9 cellular contexts compared by ENCODE assay signal in the genomic region with DNA sequence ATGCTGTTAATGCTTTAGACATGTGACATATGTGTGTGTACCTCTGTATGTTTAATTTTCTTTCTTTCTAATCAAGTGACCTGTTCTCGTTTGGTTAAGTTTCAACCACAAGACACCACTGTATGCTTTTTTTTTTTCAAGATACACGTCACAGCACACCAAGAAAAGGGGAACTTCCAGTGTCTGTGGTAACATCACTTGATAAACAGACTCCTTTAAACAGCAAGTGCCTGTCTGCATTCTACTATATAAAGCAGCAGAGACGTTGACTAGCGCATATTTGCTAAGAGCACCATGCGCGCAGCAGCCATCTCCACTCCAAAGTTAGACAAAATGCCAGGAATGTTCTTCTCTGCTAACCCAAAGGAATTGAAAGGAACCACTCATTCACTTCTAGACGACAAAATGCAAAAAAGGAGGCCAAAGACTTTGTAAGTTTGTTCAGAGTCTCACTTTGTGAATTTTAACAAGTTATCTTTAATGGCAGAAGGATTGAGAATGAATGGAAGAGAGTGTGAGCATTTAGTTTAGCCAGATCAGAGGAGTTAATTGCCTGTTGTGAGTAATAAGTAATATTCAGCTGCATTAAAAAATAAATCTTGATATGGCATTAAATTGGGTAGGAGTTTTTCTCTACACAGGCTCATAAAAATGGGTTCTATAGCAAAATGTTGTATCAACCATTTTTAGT. TPM values are rescaled to one million over a fixed set of nuclear protein-coding genes. Genes with fewer than 3 reads are reported as not detected.
A peak's percentile ranks its signal among the peaks of the same experiment; 100 is the strongest.
DNase-seq lines count a peak whose midpoint lies in the region; ATAC-seq and TF ChIP-seq lines count a peak whose summit lies in the region.
"Had no signal": no experiment of that assay in that cellular context is flagged by ENCODE, and none has a peak within 500 bp of the region (broad histone marks: within the 10 kb centered on the region; RNA-seq: fewer than 3 reads in every experiment).

A gene with protein sequence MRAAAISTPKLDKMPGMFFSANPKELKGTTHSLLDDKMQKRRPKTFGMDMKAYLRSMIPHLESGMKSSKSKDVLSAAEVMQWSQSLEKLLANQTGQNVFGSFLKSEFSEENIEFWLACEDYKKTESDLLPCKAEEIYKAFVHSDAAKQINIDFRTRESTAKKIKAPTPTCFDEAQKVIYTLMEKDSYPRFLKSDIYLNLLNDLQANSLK (plus strand): TSS at position 275 of the 691 bp plus-strand sequence. CDS start 20 bp downstream, at position 295.

- H3K9me3 Mint-ChIP-seq in CD14-positive monocyte, result peaks cover 0 to under 1% (median 0%) of the 10 kb centered on the region in 7 donors
- peaks cover 1% of the 10 kb centered on the region for H3K9me3 Mint-ChIP-seq in activated CD4-positive, alpha-beta memory T cell treated with anti-CD3 and anti-CD28 coated beads for 36 hours
- H3K9me3 Mint-ChIP-seq in H9, result peaks cover 0 to 3% of the 10 kb centered on the region in 2 experiments; a peak in 3 of 5 replicates

- no peak within 1 kb of the TSS for H3T11ph ChIP-seq in H9 (ENCODE audit: low read length)

- H3K27ac ChIP-seq in H9 (ENCODE audit: insufficient read length, low read depth, low read length), result no peak within 1 kb of the TSS

- peak; percentile 51 for DNase-seq in CD14-positive monocyte (ENCODE audit: low spot score)
- peak; percentile 70 for DNase-seq in activated CD4-positive, alpha-beta memory T cell treated with anti-CD3 and anti-CD28 coated beads for 36 hours
- peak in 25 of 42 donors; percentile 2 to 55 (median 19) for DNase-seq in head of caudate nucleus
- DNase-seq in stimulated activated CD4-positive, alpha-beta T cell treated with anti-CD3 and anti-CD28 coated beads, Interleukin-4, amount 100 ng/mL, for 1 hour, result peak; percentile 55
- DNase-seq in H9, result no peak
- no peak for DNase-seq in NCI-H1436 (lab: John Stamatoyannopoulos, UW)

- peaks cover 7% of the 10 kb centered on the region for H3K4me1 Mint-ChIP-seq in CD14-positive monocyte
- peaks cover 85% of the 10 kb centered on the region for H3K4me1 Mint-ChIP-seq in activated CD4-positive, alpha-beta memory T cell treated with anti-CD3 and anti-CD28 coated beads for 36 hours (ENCODE audit: low read depth)
- H3K4me1 Mint-ChIP-seq in H9, result peaks cover 9 to 21% of the 10 kb centered on the region in 2 experiments

- H2BK20ac ChIP-seq in H9 (ENCODE audit: low read depth, low read length, poor library complexity, severe bottlenecking), result no peak within 1 kb of the TSS

- H3K4me1 ChIP-seq in H9 (ENCODE audit: insufficient read depth, low read length), result no peaks in the 10 kb centered on the region

- no peak within 1 kb of the TSS for H4K91ac ChIP-seq in H9 (ENCODE audit: insufficient read length, low read depth, low read length)

- H3K27ac Mint-ChIP-seq in CD14-positive monocyte (peak within 1 kb of the TSS in 6 of 7 donors; percentile 71 to 90 (median 80)), H9 (no peak within 1 kb of the TSS; a peak in 1 of 7 replicates)
- H3K27ac Mint-ChIP-seq in activated CD4-positive, alpha-beta memory T cell treated with anti-CD3 and anti-CD28 coated beads for 36 hours, result peak within 1 kb of the TSS; percentile 90

- no peak within 1 kb of the TSS for H3K9ac ChIP-seq in H9 (ENCODE audit: extremely low read depth, insufficient read length, low read length)

- H3K9me3 ChIP-seq in H9 (ENCODE audit: control insufficient read depth, low read depth, low read length), result no peaks in the 10 kb centered on the region

- no peaks in the 10 kb centered on the region for H4K20me1 ChIP-seq in H9 (ENCODE audit: control insufficient read depth, insufficient read depth, insufficient read length)

- H3K27me3 ChIP-seq in H9 (ENCODE audit: insufficient read depth, low read length), result no peaks in the 10 kb centered on the region

- H4K5ac ChIP-seq in H9 (ENCODE audit: insufficient read length, low read depth, low read length), result no peak within 1 kb of the TSS

- H3K79me1 ChIP-seq in H9 (ENCODE audit: insufficient read depth, low read depth, low read length, poor library complexity, severe bottlenecking), result no peaks in the 10 kb centered on the region

- H2BK5ac ChIP-seq in H9 (ENCODE audit: insufficient read length, low read length), result no peak within 1 kb of the TSS

- no peak within 1 kb of the TSS for H3K4ac ChIP-seq in H9 (ENCODE audit: low read depth, low read length)

- no peak within 1 kb of the TSS for H3K14ac ChIP-seq in H9 (ENCODE audit: insufficient read depth, low read length)

- WGBS in H9 (ENCODE audit: extremely low coverage, insufficient read length, low lambda C conversion rate), result no CpG with 5 or more reads among the region's 7 CpGs

- CTCF ChIA-PET in activated CD4-positive, alpha-beta memory T cell treated with anti-CD3 and anti-CD28 coated beads for 36 hours (lab: Charles Lee), result no interaction called here

- H2AFZ ChIP-seq in H9 (ENCODE audit: low read length), result no peak within 1 kb of the TSS

- H3K79me2 ChIP-seq in H9 (ENCODE audit: insufficient read depth, low read length), result no peaks in the 10 kb centered on the region

- H2BK15ac ChIP-seq in H9 (ENCODE audit: low read depth, low read length), result no peak within 1 kb of the TSS

- no peak within 1 kb of the TSS for H3K56ac ChIP-seq in H9 (ENCODE audit: insufficient read length, low read depth, low read length)

- no peaks in the 10 kb centered on the region for H3K36me3 Mint-ChIP-seq in CD14-positive monocyte
- peaks cover 36% of the 10 kb centered on the region for H3K36me3 Mint-ChIP-seq in activated CD4-positive, alpha-beta memory T cell treated with anti-CD3 and anti-CD28 coated beads for 36 hours
- no peaks in the 10 kb centered on the region; a peak in 1 of 7 replicates for H3K36me3 Mint-ChIP-seq in H9 (ENCODE audit: insufficient read depth in 1 of 3, low read depth in 3 of 3)

- no peak within 1 kb of the TSS for H3K23ac ChIP-seq in H9 (ENCODE audit: insufficient read length, low read depth, low read length)

- H2BK12ac ChIP-seq in H9 (ENCODE audit: insufficient read length, low read depth, low read length), result no peak within 1 kb of the TSS

- H3K4me3 Mint-ChIP-seq in CD14-positive monocyte, result peak within 1 kb of the TSS in 1 of 2 donors; percentile 52
- peak within 1 kb of the TSS; percentile 84 for H3K4me3 Mint-ChIP-seq in activated CD4-positive, alpha-beta memory T cell treated with anti-CD3 and anti-CD28 coated beads for 36 hours
- no peak within 1 kb of the TSS for H3K4me3 Mint-ChIP-seq in H9

- intact Hi-C loops in CD14-positive monocyte (cut with micrococcal nuclease) (loop anchor here in 1 of 2 donors (10.0 kb wide), 1 partner anchor 61 kb away; no protein-coding TSS in a partner anchor), head of caudate nucleus (cut with DNase I) (no loop called here)
- intact Hi-C loops in activated CD4-positive, alpha-beta memory T cell treated with anti-CD3 and anti-CD28 coated beads for 36 hours (cut with micrococcal nuclease), result loop anchor here (1.0 to 10.0 kb wide), 9 partner anchors 16 to 547 kb away; partner anchors contain the start of genes CDC73, RGS2, RO60 and UCHL5

- H2BK120ac ChIP-seq in H9 (ENCODE audit: low read depth, low read length, poor library complexity, severe bottlenecking), result no peak within 1 kb of the TSS

- no peaks in the 10 kb centered on the region for H3K23me2 ChIP-seq in H9 (ENCODE audit: insufficient read length, low read depth, low read length, poor library complexity, severe bottlenecking)

- H3K4me2 ChIP-seq in H9 (ENCODE audit: insufficient read depth, insufficient read length, low read length), result no peak within 1 kb of the TSS

- no peak within 1 kb of the TSS for H3K18ac ChIP-seq in H9 (ENCODE audit: insufficient read length, low read depth, low read length)

- H2AK5ac ChIP-seq in H9 (ENCODE audit: insufficient read length, low read length), result no peak within 1 kb of the TSS

- TF ChIP-seq CTCF in CD14-positive monocyte (IDR thresholded peaks at IDR 0.05) (no peak), H9 (conservative IDR thresholded peaks at IDR 0.05) (no peak)

- H3K27me3 Mint-ChIP-seq in CD14-positive monocyte (ENCODE audit: low read depth in 3 of 3), result no peaks in the 10 kb centered on the region
- H3K27me3 Mint-ChIP-seq in activated CD4-positive, alpha-beta memory T cell treated with anti-CD3 and anti-CD28 coated beads for 36 hours, result no peaks in the 10 kb centered on the region
- no peaks in the 10 kb centered on the region for H3K27me3 Mint-ChIP-seq in H9 (ENCODE audit: low read depth)

- ATAC-seq in GM19467 (IDR thresholded peaks at IDR 0.05; ENCODE audit: unreplicated experiment), result peak; percentile 85
- peak; percentile 87 for ATAC-seq in HG03565 (IDR thresholded peaks at IDR 0.05; ENCODE audit: unreplicated experiment)

- POLR2A ChIA-PET in activated CD4-positive, alpha-beta memory T cell treated with anti-CD3 and anti-CD28 coated beads for 36 hours (lab: Charles Lee), result no interaction called here

- no peak within 1 kb of the TSS for H4K8ac ChIP-seq in H9 (replicated peaks; ENCODE audit: insufficient read length, low read depth, low read length)

RNA-seq across cellular contexts. Expression of the gene that starts here (rescaled TPM):
- polyA plus RNA-seq in CD14-positive monocyte, result 10 to 100 TPM in 1 of 2 donors, 1 to 10 TPM in 1; 2.4 to 17.7 TPM
- total RNA-seq in activated CD4-positive, alpha-beta memory T cell treated with anti-CD3 and anti-CD28 coated beads for 36 hours, result 10 to 100 TPM; 23.5 to 27.1 TPM
- not detected in 2 replicates for total RNA-seq in H9 (2021)
- total RNA-seq: Daoy had no signal

Comparison
In these comparisons a context has a peak if more than half of its experiments do, and no peak if none do; other contexts are left out.
1. RNA of the gene that starts here (total RNA-seq): 23.5 to 27.1 TPM in activated CD4-positive, alpha-beta memory T cell treated with anti-CD3 and anti-CD28 coated beads for 36 hours; not detected in H9; every median in the first group is over 10 times any median in the second.
2. DNase-seq: peak in CD14-positive monocyte (single experiment), activated CD4-positive, alpha-beta memory T cell treated with anti-CD3 and anti-CD28 coated beads for 36 hours (single experiment), head of caudate nucleus (25 of 42) and stimulated activated CD4-positive, alpha-beta T cell treated with anti-CD3 and anti-CD28 coated beads, Interleukin-4, amount 100 ng/mL, for 1 hour (single experiment); none in H9 (single experiment) and NCI-H1436 (single experiment).
3. H3K27ac Mint-ChIP-seq: peak in CD14-positive monocyte (6 of 7) and activated CD4-positive, alpha-beta memory T cell treated with anti-CD3 and anti-CD28 coated beads for 36 hours (single experiment); none in H9 (0 of 3).